In genomic region chr10:97823734-97824133, GRCh38 we compare ENCODE assay signal across 20 cellular contexts. TPM values are rescaled to one million over a fixed set of nuclear protein-coding genes. Genes with fewer than 3 reads are reported as not detected.
"Had no signal": no experiment of that assay in that cellular context is flagged by ENCODE, and none has a peak within 500 bp of the region (broad histone marks: within the 10 kb centered on the region; RNA-seq: fewer than 3 reads in every experiment).

No MANE protein-coding gene starts in this region.

- H3K27me3 ChIP-seq: ascending aorta, colonic mucosa, hepatocyte had no signal

- H3K27ac ChIP-seq: ascending aorta, colonic mucosa, hepatocyte, thoracic aorta had no signal

- H3K9me3 Mint-ChIP-seq: activated T-cell treated with anti-CD3 and anti-CD28 coated beads, Interleukin-2, amount 50 U/mL, for 72 hours; stimulated activated naive CD8-positive, alpha-beta T cell treated with anti-CD3 and anti-CD28 coated beads, Interleukin-15, amount 100 ng/mL, for 72 hours; T-helper 2 cell treated with Interferon-gamma antibody and Interleukin-4, amounts not matched to agents 5 μg/mL and 100 μg/mL, for 36 hours had no signal

- H3K4me3 ChIP-seq: ascending aorta, colonic mucosa, hepatocyte, lung, thoracic aorta had no signal

- H3K36me3 Mint-ChIP-seq: naive thymus-derived CD8-positive, alpha-beta T cell had no signal

- H3K9me3 ChIP-seq: ascending aorta, colonic mucosa, thoracic aorta had no signal

- H3K27me3 Mint-ChIP-seq: stimulated activated naive CD8-positive, alpha-beta T cell treated with anti-CD3 and anti-CD28 coated beads, Interleukin-15, amount 100 ng/mL, for 72 hours had no signal

- H3K27ac Mint-ChIP-seq: activated T-cell treated with anti-CD3 and anti-CD28 coated beads, Interleukin-2, amount 50 U/mL, for 72 hours; T-helper 2 cell treated with Interferon-gamma antibody and Interleukin-4, amounts not matched to agents 5 μg/mL and 100 μg/mL, for 36 hours had no signal

- H3K4me1 ChIP-seq: colonic mucosa had no signal

- DNase-seq: activated CD4-positive, alpha-beta T cell treated with anti-CD3 and anti-CD28 coated beads, Interleukin-2, amount 50 U/mL, for 4 hours; activated CD4-positive, CD25-positive, alpha-beta regulatory T cell treated with anti-CD3 and anti-CD28 coated beads, Interleukin-2, amount 50 U/mL, for 72 hours; activated naive CD4-positive, alpha-beta T cell; activated T-cell treated with anti-CD3 and anti-CD28 coated beads, Interleukin-2, amount 50 U/mL, for 72 hours; colonic mucosa; effector CD4-positive, alpha-beta T cell; foreskin melanocyte; midbrain; naive thymus-derived CD8-positive, alpha-beta T cell; nucleus accumbens; stimulated activated CD4-positive, alpha-beta T cell treated with anti-CD3 and anti-CD28 coated beads, Interleukin-4, amount 100 ng/mL, for 4 hours; stimulated activated naive CD8-positive, alpha-beta T cell treated with anti-CD3 and anti-CD28 coated beads, Interleukin-15, amount 100 ng/mL, for 72 hours had no signal

- H3K36me3 ChIP-seq: ascending aorta, colonic mucosa, thoracic aorta had no signal

- ATAC-seq: activated T-cell treated with anti-CD3 and anti-CD28 coated beads, Interleukin-2, amount 50 U/mL, for 72 hours; naive thymus-derived CD8-positive, alpha-beta T cell; stimulated activated naive CD8-positive, alpha-beta T cell treated with anti-CD3 and anti-CD28 coated beads, Interleukin-15, amount 100 ng/mL, for 72 hours had no signal

- H3K4me3 Mint-ChIP-seq: activated T-cell treated with anti-CD3 and anti-CD28 coated beads, Interleukin-2, amount 50 U/mL, for 72 hours; naive thymus-derived CD8-positive, alpha-beta T cell; stimulated activated naive CD8-positive, alpha-beta T cell treated with anti-CD3 and anti-CD28 coated beads, Interleukin-15, amount 100 ng/mL, for 72 hours; T-helper 2 cell treated with Interferon-gamma antibody and Interleukin-4, amounts not matched to agents 5 μg/mL and 100 μg/mL, for 36 hours had no signal

RNA-seq across cellular contexts. Expression of gene SFRP5, which starts 51.9 kb away (rescaled TPM):
- total RNA-seq: activated T-cell treated with anti-CD3 and anti-CD28 coated beads, Interleukin-2, amount 50 U/mL, for 72 hours; ascending aorta; bronchial epithelial cell; kidney epithelial cell; pulmonary artery endothelial cell had no signal
